ENCODE assay signal across 12 cellular contexts in the genomic region with DNA sequence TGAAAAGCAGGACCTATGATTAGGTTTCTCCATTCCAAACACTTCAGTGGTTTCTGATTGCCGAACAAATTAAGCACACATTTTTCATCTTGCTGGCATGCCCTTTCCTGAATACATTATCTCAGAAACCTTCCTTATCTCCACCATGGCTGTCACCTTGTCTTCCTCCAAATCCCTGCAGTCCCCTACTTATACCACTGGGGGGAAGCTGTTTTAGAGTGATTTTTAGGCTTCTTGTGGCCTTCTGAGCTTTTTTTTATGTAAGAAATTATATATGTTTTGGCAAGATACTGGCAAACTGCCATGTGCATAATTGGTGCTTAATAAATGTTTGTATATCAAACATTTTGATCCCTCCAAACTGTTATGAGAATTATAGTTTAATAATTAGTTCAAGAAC.
DNase-seq lines count a peak whose midpoint lies in the region; ATAC-seq, FAIRE-seq and TF ChIP-seq lines count a peak whose summit lies in the region.
"Had no signal": no experiment of that assay in that cellular context is flagged by ENCODE, and none has a peak within 500 bp of the region (broad histone marks: within the 10 kb centered on the region; RNA-seq: fewer than 3 reads in every experiment).

No MANE protein-coding gene starts in this region.

- TF ChIP-seq CTCF in epithelial cell of proximal tubule (conservative IDR thresholded peaks at IDR 0.05; ENCODE audit: low read depth, low read length) = peak; percentile 40

- H3K4me3 ChIP-seq in H7 (ENCODE audit: insufficient read depth, low read depth, low read length) (no peak overlapping the region), epithelial cell of proximal tubule (ENCODE audit: low read depth, low read length) (no peak overlapping the region)

- H3K4me1 Mint-ChIP-seq in activated T-cell treated with anti-CD3 and anti-CD28 coated beads, Interleukin-2, amount 50 U/mL, for 72 hours (ENCODE audit: low read depth) = no peaks in the 10 kb centered on the region

- H3K36me3 Mint-ChIP-seq in activated T-cell treated with anti-CD3 and anti-CD28 coated beads, Interleukin-2, amount 50 U/mL, for 72 hours (ENCODE audit: insufficient read depth in 2 of 2) = no peaks in the 10 kb centered on the region

- H3K9me3 Mint-ChIP-seq in activated T-cell treated with anti-CD3 and anti-CD28 coated beads, Interleukin-2, amount 50 U/mL, for 72 hours = peaks cover 4% of the 10 kb centered on the region in 2 donors

- DNase-seq in COR-L47 (lab: John Stamatoyannopoulos, UW) (peak; percentile 18), H7 (peak; percentile 67), NCI-H82 (lab: John Stamatoyannopoulos, UW) (peak; percentile 49), epithelial cell of proximal tubule (ENCODE audit: low read depth) (no peak), H4 (ENCODE audit: low spot score) (no peak), DMS153 (lab: John Stamatoyannopoulos, UW) (no peak), HTR-8/SVneo (ENCODE audit: insufficient read length, low spot score) (no peak)
- no peak for DNase-seq in activated T-cell treated with anti-CD3 and anti-CD28 coated beads, Interleukin-2, amount 50 U/mL, for 72 hours
- DNase-seq: amygdala, DMS79 had no signal

- peaks cover 6% of the 10 kb centered on the region for H3K27me3 Mint-ChIP-seq in activated T-cell treated with anti-CD3 and anti-CD28 coated beads, Interleukin-2, amount 50 U/mL, for 72 hours (ENCODE audit: low read depth)

- H3K27ac Mint-ChIP-seq in activated T-cell treated with anti-CD3 and anti-CD28 coated beads, Interleukin-2, amount 50 U/mL, for 72 hours = no peak overlapping the region

- no peak overlapping the region for H3K4me3 Mint-ChIP-seq in activated T-cell treated with anti-CD3 and anti-CD28 coated beads, Interleukin-2, amount 50 U/mL, for 72 hours

- ATAC-seq in activated T-cell treated with anti-CD3 and anti-CD28 coated beads, Interleukin-2, amount 50 U/mL, for 72 hours (replicated peaks in 1 of 2) = no peak
- ATAC-seq: left lobe of liver had no signal

- H3K36me3 ChIP-seq in H7 (replicated peaks; ENCODE audit: control insufficient read depth, insufficient read depth, low read length) = no peaks in the 10 kb centered on the region

- no peak for FAIRE-seq in HTR-8/SVneo (lab: Jason Lieb, UNC)
- FAIRE-seq: urothelium cell line had no signal

- H3K27me3 ChIP-seq in H7 (ENCODE audit: control insufficient read depth, insufficient read depth, low read length) = no peaks in the 10 kb centered on the region

Comparison
In these comparisons a context has a peak if more than half of its experiments do, and no peak if none do; other contexts are left out.
1. DNase-seq: peak in COR-L47 (single experiment), H7 (single experiment) and NCI-H82 (single experiment); none in epithelial cell of proximal tubule (single experiment), H4 (single experiment), activated T-cell treated with anti-CD3 and anti-CD28 coated beads, Interleukin-2, amount 50 U/mL, for 72 hours (0 of 2), DMS153 (single experiment) and HTR-8/SVneo (single experiment).